Comparison of ENCODE assay signal across 16 cellular contexts in the genomic region with DNA sequence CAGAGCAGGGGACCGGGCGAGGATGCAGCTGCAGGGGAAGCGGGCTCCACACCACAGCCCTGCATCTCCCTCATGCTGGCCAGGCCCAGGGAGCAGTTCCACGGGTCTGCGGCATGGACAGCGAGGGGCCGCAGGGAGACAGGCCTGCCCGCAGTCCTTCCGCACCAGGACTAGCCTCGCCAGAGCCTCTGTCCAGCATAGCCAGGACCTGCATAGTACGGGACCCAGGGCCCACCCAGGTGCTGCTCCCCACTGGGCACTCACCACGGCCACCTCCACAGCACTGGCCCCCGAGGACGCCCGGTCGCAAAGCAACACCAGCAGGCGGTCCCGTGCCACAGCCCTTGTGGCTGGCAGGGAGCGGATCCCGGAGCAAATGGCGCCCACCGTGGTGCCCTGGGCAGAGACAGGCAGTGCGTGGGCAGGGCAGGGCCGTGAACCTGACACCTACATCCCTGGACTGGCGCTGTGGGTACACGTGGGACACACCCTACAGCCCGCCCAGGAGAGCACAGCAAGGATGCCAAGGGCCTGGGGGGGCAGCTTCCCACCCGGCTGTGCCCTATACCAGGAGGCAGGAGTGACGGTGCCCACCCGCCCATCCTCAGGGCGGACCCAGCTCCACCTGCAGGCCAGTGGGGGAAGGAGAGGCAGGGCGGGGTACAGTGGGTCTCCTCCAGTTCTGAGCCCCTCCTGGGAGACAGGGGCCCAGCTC. TPM values are rescaled to one million over a fixed set of nuclear protein-coding genes. Genes with fewer than 3 reads are reported as not detected.
DNase-seq lines count a peak whose midpoint lies in the region; ATAC-seq and TF ChIP-seq lines count a peak whose summit lies in the region.
"Had no signal": no experiment of that assay in that cellular context is flagged by ENCODE, and none has a peak within 500 bp of the region (broad histone marks: within the 10 kb centered on the region; RNA-seq: fewer than 3 reads in every experiment).

No MANE protein-coding gene starts in this region.

- H3K27ac ChIP-seq in endodermal cell (ENCODE audit: low read depth, low read length): no peak overlapping the region
- H3K27ac ChIP-seq: coronary artery, right lobe of liver, thyroid gland had no signal

- H3K4me3 ChIP-seq in H7 (ENCODE audit: insufficient read depth, low read depth, low read length) (no peak overlapping the region), endodermal cell (ENCODE audit: low read length) (no peak overlapping the region)
- H3K4me3 ChIP-seq: coronary artery, right lobe of liver, thyroid gland had no signal

- H3K4me1 ChIP-seq in endodermal cell (ENCODE audit: control insufficient read depth, insufficient read depth, low read length): no peaks in the 10 kb centered on the region
- H3K4me1 ChIP-seq: right lobe of liver, thyroid gland had no signal

- H3K27me3 ChIP-seq in H7 (ENCODE audit: control insufficient read depth, insufficient read depth, low read length) (no peaks in the 10 kb centered on the region), endodermal cell (ENCODE audit: control insufficient read depth, insufficient read depth, low read length, poor library complexity, severe bottlenecking) (no peaks in the 10 kb centered on the region)
- H3K27me3 ChIP-seq: right lobe of liver, thyroid gland had no signal

- H3K36me3 Mint-ChIP-seq in CD14-positive monocyte: no peaks in the 10 kb centered on the region
- peaks cover 18% of the 10 kb centered on the region for H3K36me3 Mint-ChIP-seq in endodermal cell (ENCODE audit: low read depth)
- H3K36me3 Mint-ChIP-seq: memory B cell had no signal

- H3K27ac Mint-ChIP-seq in CD14-positive monocyte: no peak overlapping the region
- no peak overlapping the region for H3K27ac Mint-ChIP-seq in endodermal cell
- H3K27ac Mint-ChIP-seq: activated CD8-positive, alpha-beta T cell treated with anti-CD3 and anti-CD28 coated beads, Interleukin-2, amount 10 ng/mL, durations not matched to agents 7 days and 5 days; B cell; memory B cell had no signal

- 92 to 97% methylated on average over 27 to 32 of the region's 32 CpGs for WGBS in endodermal cell (ENCODE audit: insufficient coverage in 1 of 2, insufficient read length in 1 of 2), 2 experiments

- DNase-seq in CD14-positive monocyte (ENCODE audit: low spot score): peak; percentile 43
- DNase-seq in H7: peak; percentile 88
- peak; percentile 48 for DNase-seq in endodermal cell
- DNase-seq in posterior cingulate gyrus: peak in 7 of 10 donors; percentile 5 to 78 (median 9)
- DNase-seq in NCI-H187 treated with DMSO at 0.1 percent for 48 hours (lab: John Stamatoyannopoulos, UW): no peak
- DNase-seq in mucosa of gallbladder (ENCODE audit: low spot score): no peak
- DNase-seq: activated CD8-positive, alpha-beta T cell treated with anti-CD3 and anti-CD28 coated beads, Interleukin-2, amount 10 ng/mL, durations not matched to agents 7 days and 5 days; NCI-H1092 treated with DMSO at 0.1 percent for 48 hours; NCI-H2171; thyroid gland had no signal

- TF ChIP-seq CTCF in CD14-positive monocyte (IDR thresholded peaks at IDR 0.05): no peak
- TF ChIP-seq CTCF in endodermal cell (conservative IDR thresholded peaks at IDR 0.05): peak; percentile 42

- H3K27me3 Mint-ChIP-seq in CD14-positive monocyte (ENCODE audit: low read depth in 3 of 3) (peaks cover 0 to 6% (median 0%) of the 10 kb centered on the region in 3 donors), endodermal cell (ENCODE audit: insufficient read depth) (no peaks in the 10 kb centered on the region)
- H3K27me3 Mint-ChIP-seq: B cell had no signal

- H3K4me1 Mint-ChIP-seq in CD14-positive monocyte (no peaks in the 10 kb centered on the region), endodermal cell (no peaks in the 10 kb centered on the region)
- H3K4me1 Mint-ChIP-seq: B cell, memory B cell had no signal

- no peak overlapping the region for H3K9ac ChIP-seq in endodermal cell (ENCODE audit: extremely low read depth, low read length, poor library complexity, severe bottlenecking)

- H3K4me3 Mint-ChIP-seq in CD14-positive monocyte (no peak overlapping the region), endodermal cell (no peak overlapping the region)
- H3K4me3 Mint-ChIP-seq: activated CD8-positive, alpha-beta T cell treated with anti-CD3 and anti-CD28 coated beads, Interleukin-2, amount 10 ng/mL, durations not matched to agents 7 days and 5 days; B cell; memory B cell had no signal

- no peak for ATAC-seq in GM19397 (IDR thresholded peaks at IDR 0.05; ENCODE audit: unreplicated experiment)
- ATAC-seq in HG03520 (IDR thresholded peaks at IDR 0.05; ENCODE audit: unreplicated experiment): no peak
- ATAC-seq: activated CD8-positive, alpha-beta T cell treated with anti-CD3 and anti-CD28 coated beads, Interleukin-2, amount 10 ng/mL, durations not matched to agents 7 days and 5 days; right lobe of liver had no signal

- H3K9me3 ChIP-seq in endodermal cell (ENCODE audit: control insufficient read depth, low read length): peaks cover 7% of the 10 kb centered on the region
- H3K9me3 ChIP-seq: thyroid gland had no signal

- intact Hi-C loops in CD14-positive monocyte (cut with micrococcal nuclease) (no loop called here), posterior cingulate gyrus (cut with DNase I) (no loop called here)

- H3K9me3 Mint-ChIP-seq in CD14-positive monocyte: peaks cover 3 to 10% (median 6%) of the 10 kb centered on the region in 7 donors
- H3K9me3 Mint-ChIP-seq in endodermal cell: peaks cover 12% of the 10 kb centered on the region

- H3K36me3 ChIP-seq in H7 (replicated peaks; ENCODE audit: control insufficient read depth, insufficient read depth, low read length) (no peaks in the 10 kb centered on the region), endodermal cell (ENCODE audit: control insufficient read depth, insufficient read depth, low read length) (no peaks in the 10 kb centered on the region)
- H3K36me3 ChIP-seq: right lobe of liver, thyroid gland had no signal

RNA-seq across cellular contexts. Expression of a gene that starts 23.8 kb away (rescaled TPM):
- polyA plus RNA-seq in CD14-positive monocyte: not detected
- total RNA-seq in H7 (2014; rRNA removed; shearing (Covaris generic)): 13.0 and 17.9 TPM in 2 replicates
- total RNA-seq in endodermal cell: 1 to 10 TPM; 6.4 TPM
- 9.1 TPM for polyA plus RNA-seq in endodermal cell (2013, experiment 1 of 2)
- polyA plus RNA-seq in endodermal cell (2013, experiment 2 of 2): 5.2 TPM
- total RNA-seq in mucosa of gallbladder: 12.7 TPM

RNA-seq across cellular contexts. Expression of a gene that starts 36.3 kb away (rescaled TPM):
- polyA plus RNA-seq in CD14-positive monocyte: 10 to 100 TPM; 23.9 to 37.4 TPM
- 30.4 and 33.6 TPM in 2 replicates for total RNA-seq in H7 (2014; rRNA removed; shearing (Covaris generic))
- 10 to 100 TPM; 43.4 to 59.5 TPM for total RNA-seq in endodermal cell
- 20.9 TPM for polyA plus RNA-seq in endodermal cell (2013, experiment 1 of 2)
- polyA plus RNA-seq in endodermal cell (2013, experiment 2 of 2): 20.4 TPM
- 47.2 TPM for total RNA-seq in mucosa of gallbladder

Comparison
In these comparisons a context has a peak if more than half of its experiments do, and no peak if none do; other contexts are left out.
1. DNase-seq: peak in CD14-positive monocyte (single experiment), H7 (single experiment), endodermal cell (single experiment) and posterior cingulate gyrus (7 of 10); none in NCI-H187 treated with DMSO at 0.1 percent for 48 hours (single experiment) and mucosa of gallbladder (single experiment).